ENCODE assay signal across 9 cellular contexts in the genomic region with DNA sequence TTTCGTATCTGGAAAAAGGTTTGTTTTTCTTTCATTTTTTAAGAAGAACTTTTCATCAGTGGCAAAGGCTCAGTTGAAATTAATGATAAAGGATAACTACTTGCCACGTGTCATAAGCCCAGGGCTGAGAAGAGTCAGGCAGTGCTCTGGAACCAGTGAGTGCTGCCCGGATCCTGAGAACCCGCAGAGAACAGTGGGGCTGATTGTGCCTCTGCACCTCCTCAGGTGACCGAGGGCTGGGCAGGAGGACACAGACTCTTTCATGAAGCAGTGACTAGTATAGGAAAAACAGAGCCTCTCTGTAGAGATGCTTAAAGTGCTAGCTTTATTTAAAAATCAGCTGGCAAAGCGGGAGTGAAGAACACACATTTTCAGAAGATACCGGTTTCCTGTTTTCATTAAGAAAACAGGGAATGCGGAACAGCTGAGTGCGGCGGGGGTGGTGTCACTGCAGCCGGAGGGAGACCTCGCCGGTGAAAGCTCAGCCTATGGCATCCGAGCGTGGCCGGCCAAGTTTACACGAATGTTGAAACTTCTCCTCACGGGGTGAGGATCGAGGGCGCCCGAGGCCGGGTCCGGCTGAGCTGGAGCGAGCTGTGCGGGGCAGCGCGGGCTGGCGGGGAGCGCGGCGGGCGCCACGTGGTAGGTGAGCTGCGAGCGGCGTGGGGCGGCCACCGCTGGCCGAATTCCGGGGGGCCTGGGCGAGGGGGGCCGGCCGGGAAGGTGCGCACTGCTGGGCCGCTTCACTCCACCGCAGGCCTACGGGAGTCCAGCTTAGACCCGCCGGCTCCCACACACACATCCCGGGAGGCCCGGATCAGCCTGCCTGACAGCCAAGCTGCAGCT.
A peak's percentile ranks its signal among the peaks of the same experiment; 100 is the strongest.
DNase-seq lines count a peak whose midpoint lies in the region; ATAC-seq and TF ChIP-seq lines count a peak whose summit lies in the region.
"Had no signal": no experiment of that assay in that cellular context is flagged by ENCODE, and none has a peak within 500 bp of the region (broad histone marks: within the 10 kb centered on the region; RNA-seq: fewer than 3 reads in every experiment).

No MANE protein-coding gene starts in this region.

- TF ChIP-seq CTCF in PC-9 (conservative IDR thresholded peaks at IDR 0.05) (no peak), neutrophil (IDR thresholded peaks at IDR 0.05) (no peak)

- H3K9me3 Mint-ChIP-seq in activated naive CD8-positive, alpha-beta T cell treated with anti-CD3 and anti-CD28 coated beads, Interleukin-2, amount 50 U/mL, for 24 hours: no peaks in the 10 kb centered on the region

- H3K9me3 ChIP-seq in PC-9 (ENCODE audit: insufficient read depth, low read depth) (no peaks in the 10 kb centered on the region), neutrophil (no peaks in the 10 kb centered on the region)

- CTCF ChIA-PET in PC-9 (lab: Charles Lee): no interaction called here

- no peaks in the 10 kb centered on the region for H3K9me2 ChIP-seq in PC-9 (ENCODE audit: insufficient read depth)

- peaks cover 16% of the 10 kb centered on the region for H3K4me1 ChIP-seq in PC-9 (replicated peaks; ENCODE audit: insufficient read depth)
- H3K4me1 ChIP-seq in neutrophil (ENCODE audit: control insufficient read depth in 1 of 2, insufficient read depth in 1 of 2, low read depth in 1 of 2, low read length in 1 of 2): peaks cover 9 to 17% of the 10 kb centered on the region in 2 experiments

- BruUV-seq in PC-9 (replicated peaks; lab: Mats Ljungman, UMichigan): no TSS peak

- POLR2A ChIA-PET in PC-9 (lab: Charles Lee; ENCODE audit: unreplicated experiment): no interaction called here

- H3K4me3 ChIP-seq in PC-9 (peak overlapping the region; percentile 66), neutrophil (ENCODE audit: low read depth in 1 of 2, low read length in 1 of 2) (peak overlapping the region; percentile 58 to 72)

- DNase-seq in NOMO-1 treated with DMSO at 0.1 percent for 48 hours (lab: John Stamatoyannopoulos, UW; ENCODE audit: unreplicated experiment): peak; percentile 2
- DNase-seq in NOMO-1 treated with dmso at 0.1 percent for 144 hours (lab: John Stamatoyannopoulos, UW; ENCODE audit: unreplicated experiment): no peak
- peak; percentile 27 to 50 for DNase-seq in PC-9
- DNase-seq in activated naive CD8-positive, alpha-beta T cell treated with anti-CD3 and anti-CD28 coated beads, Interleukin-2, amount 50 U/mL, for 24 hours: peak; percentile 48
- DNase-seq in Right ventricle myocardium superior: peak; percentile 82
- no peak for DNase-seq in GOT3 (lab: John Stamatoyannopoulos, UW)
- DNase-seq: DND-41 had no signal

- peak overlapping the region; percentile 93 for H3K4me3 Mint-ChIP-seq in activated naive CD8-positive, alpha-beta T cell treated with anti-CD3 and anti-CD28 coated beads, Interleukin-2, amount 50 U/mL, for 24 hours

- H2AFZ ChIP-seq in PC-9: peak overlapping the region; percentile 83

- H3K27ac Mint-ChIP-seq in activated naive CD8-positive, alpha-beta T cell treated with anti-CD3 and anti-CD28 coated beads, Interleukin-2, amount 50 U/mL, for 24 hours: peak overlapping the region; percentile 97

- intact Hi-C loops in PC-9 (cut with micrococcal nuclease; ENCODE audit: unreplicated experiment): no loop called here
- intact Hi-C loops in Right ventricle myocardium superior (cut with DNase I): no loop called here

- no peaks in the 10 kb centered on the region for H3K36me3 ChIP-seq in PC-9 (ENCODE audit: low read depth)
- H3K36me3 ChIP-seq in neutrophil: peaks cover 1% of the 10 kb centered on the region

- H3K27ac ChIP-seq in PC-9: peak overlapping the region; percentile 5; the same call in 1 of the 2 replicates
- H3K27ac ChIP-seq in neutrophil: peak overlapping the region; percentile 50

- H3K4me2 ChIP-seq in PC-9: peak overlapping the region; percentile 94

- ATAC-seq in activated naive CD8-positive, alpha-beta T cell treated with anti-CD3 and anti-CD28 coated beads, Interleukin-2, amount 50 U/mL, for 24 hours: peak; percentile 91
- ATAC-seq in Right ventricle myocardium superior (ENCODE audit: poor library complexity): peak; percentile 50
- ATAC-seq in HG03378 (IDR thresholded peaks at IDR 0.05; ENCODE audit: unreplicated experiment): no peak

- H4K20me1 ChIP-seq in PC-9 (ENCODE audit: insufficient read depth): no peaks in the 10 kb centered on the region

- H3K79me2 ChIP-seq in PC-9 (ENCODE audit: low read depth): no peaks in the 10 kb centered on the region

- H3K36me3 Mint-ChIP-seq in activated naive CD8-positive, alpha-beta T cell treated with anti-CD3 and anti-CD28 coated beads, Interleukin-2, amount 50 U/mL, for 24 hours (ENCODE audit: low read depth): peaks cover 5% of the 10 kb centered on the region

- no peaks in the 10 kb centered on the region for H3F3A ChIP-seq in PC-9 (ENCODE audit: insufficient read depth, low read depth)

- H3K4me1 Mint-ChIP-seq in activated naive CD8-positive, alpha-beta T cell treated with anti-CD3 and anti-CD28 coated beads, Interleukin-2, amount 50 U/mL, for 24 hours: peaks cover 14% of the 10 kb centered on the region

- H3K27me3 ChIP-seq in PC-9 (ENCODE audit: insufficient read depth, low read depth): no peaks in the 10 kb centered on the region
- no peaks in the 10 kb centered on the region for H3K27me3 ChIP-seq in neutrophil

- H3K27me3 Mint-ChIP-seq in activated naive CD8-positive, alpha-beta T cell treated with anti-CD3 and anti-CD28 coated beads, Interleukin-2, amount 50 U/mL, for 24 hours: peaks cover 15% of the 10 kb centered on the region

Comparison
In these comparisons a context has a peak if more than half of its experiments do, and no peak if none do; other contexts are left out.
1. DNase-seq: peak in NOMO-1 treated with DMSO at 0.1 percent for 48 hours (single experiment), PC-9 (2 of 2), activated naive CD8-positive, alpha-beta T cell treated with anti-CD3 and anti-CD28 coated beads, Interleukin-2, amount 50 U/mL, for 24 hours (single experiment) and Right ventricle myocardium superior (single experiment); none in NOMO-1 treated with dmso at 0.1 percent for 144 hours (single experiment) and GOT3 (single experiment).